Comparison of ENCODE assay signal across 8 cellular contexts in genomic region chr10:122703483-122704448, GRCh38. TPM values are rescaled to one million over a fixed set of nuclear protein-coding genes. Genes with fewer than 3 reads are reported as not detected.
DNase-seq lines count a peak whose midpoint lies in the region; ATAC-seq, FAIRE-seq and TF ChIP-seq lines count a peak whose summit lies in the region.

No MANE protein-coding gene starts in this region.

- ATAC-seq in A549 (peak; percentile 99 to 100), psoas muscle (peak; percentile 83 to 89 (median 86))
- peak; percentile 59 to 78 for ATAC-seq in activated naive CD4-positive, alpha-beta T cell treated with anti-CD3 and anti-CD28 coated beads, Interleukin-2, amount 50 U/mL, for 72 hours

- H3K4me1 ChIP-seq in A549, result no peaks in the 10 kb centered on the region
- no peaks in the 10 kb centered on the region for H3K4me1 ChIP-seq in cardiac muscle cell (ENCODE audit: low read depth)
- no peaks in the 10 kb centered on the region for H3K4me1 ChIP-seq in psoas muscle

- WGBS in A549 (ENCODE audit: missing lambda C conversion rate), result 37% methylated on average over 9 of the region's 9 CpGs
- 41 to 45% (median 44%) methylated on average over 9 of the region's 9 CpGs for WGBS in psoas muscle, 3 donors

- no peak for TF ChIP-seq EP300 in A549 (IDR thresholded peaks at IDR 0.05)
- no peak for TF ChIP-seq EP300 in Ishikawa (IDR thresholded peaks at IDR 0.05; ENCODE audit: borderline replicate concordance)

- H3K27ac ChIP-seq in A549 (no peak overlapping the region), cardiac muscle cell (no peak overlapping the region), psoas muscle (no peak overlapping the region)

- H3K9me3 Mint-ChIP-seq in activated naive CD4-positive, alpha-beta T cell treated with anti-CD3 and anti-CD28 coated beads, Interleukin-2, amount 50 U/mL, for 72 hours, result no peaks in the 10 kb centered on the region

- CTCF ChIA-PET in A549 (lab: Yijun Ruan, JAX), result interaction anchor here (0.6 to 3.8 kb wide), 27 partner anchors 8 to 436 kb away, joined by 3 to 32 read pairs (median 4); no protein-coding TSS in a partner anchor

- intact Hi-C loops in psoas muscle (cut with DNase I), result loop anchor here in 1 of 2 donors (2.0 to 5.0 kb wide), 2 partner anchors 55 to 401 kb away; no protein-coding TSS in a partner anchor

- H3K4me3 ChIP-seq in A549 (no peak overlapping the region), cardiac muscle cell (no peak overlapping the region), psoas muscle (no peak overlapping the region)

- H3K9me3 ChIP-seq in A549 (no peaks in the 10 kb centered on the region), cardiac muscle cell (ENCODE audit: low read depth) (no peaks in the 10 kb centered on the region), psoas muscle (no peaks in the 10 kb centered on the region)

- H3K36me3 Mint-ChIP-seq in activated naive CD4-positive, alpha-beta T cell treated with anti-CD3 and anti-CD28 coated beads, Interleukin-2, amount 50 U/mL, for 72 hours, result no peaks in the 10 kb centered on the region

- TF ChIP-seq RAD21 in A549 (conservative IDR thresholded peaks at IDR 0.05 in 1 of 2, IDR thresholded peaks at IDR 0.05 in 1 of 2) (peak; percentile 94 to 97), Ishikawa (IDR thresholded peaks at IDR 0.05; ENCODE audit: low read depth) (peak; percentile 100)

- no peak for TF ChIP-seq POLR2A in A549 (IDR thresholded peaks at IDR 0.05; ENCODE audit: low read length)
- TF ChIP-seq POLR2A in GM12891 (IDR thresholded peaks at IDR 0.05; ENCODE audit: low read depth, low read length), result no peak

- DNase-seq in A549 (ENCODE audit: low read depth in 1 of 2, low spot score in 1 of 2), result peak; percentile 62 to 84
- peak; percentile 46 for DNase-seq in GM12891 (ENCODE audit: insufficient read length, low spot score)
- peak; percentile 54 for DNase-seq in RPMI8226
- peak in 1 of 2 donors; percentile 66 for DNase-seq in activated naive CD4-positive, alpha-beta T cell treated with anti-CD3 and anti-CD28 coated beads, Interleukin-2, amount 50 U/mL, for 72 hours (ENCODE audit: low spot score in 2 of 2)
- peak; percentile 74 to 81 for DNase-seq in cardiac muscle cell (ENCODE audit: low read depth in 1 of 2, low spot score in 1 of 2)
- peak; percentile 47 to 82 for DNase-seq in psoas muscle
- no peak for DNase-seq in GF-D8 (lab: John Stamatoyannopoulos, UW)

- no peak overlapping the region for H3K4me2 ChIP-seq in A549

- no peaks in the 10 kb centered on the region for H3K27me3 ChIP-seq in cardiac muscle cell
- peaks cover 0 to 4% (median 0%) of the 10 kb centered on the region in 3 donors for H3K27me3 ChIP-seq in psoas muscle (ENCODE audit: insufficient read depth in 3 of 3, low read length in 2 of 3)

- TF ChIP-seq CTCF in A549 (IDR thresholded peaks at IDR 0.05), result peak; percentile 85
- TF ChIP-seq CTCF in cardiac muscle cell (IDR thresholded peaks at IDR 0.05; ENCODE audit: low read depth, low read length), result peak; percentile 96
- peak; percentile 85 for TF ChIP-seq CTCF in psoas muscle (IDR thresholded peaks at IDR 0.05)

- H3K36me3 ChIP-seq in cardiac muscle cell, result no peaks in the 10 kb centered on the region
- no peaks in the 10 kb centered on the region for H3K36me3 ChIP-seq in psoas muscle (ENCODE audit: insufficient read depth in 1 of 2, low read depth in 1 of 2)

- POLR2A ChIA-PET in A549 (lab: Yijun Ruan, JAX), result no interaction called here

- H3K27ac Mint-ChIP-seq in activated naive CD4-positive, alpha-beta T cell treated with anti-CD3 and anti-CD28 coated beads, Interleukin-2, amount 50 U/mL, for 72 hours, result no peak overlapping the region

- FAIRE-seq in A549 (lab: Jason Lieb, UNC) (no peak), GM12891 (lab: Jason Lieb, UNC) (peak; percentile 69)

TF ChIP-seq in A549, 52 proteins besides CTCF, POLR2A, EP300 and RAD21:
- TF ChIP-seq SMC3 (IDR thresholded peaks at IDR 0.05), result peak; percentile 84
- no peak for TF ChIP-seq PBX3 (IDR thresholded peaks at IDR 0.05)

TF ChIP-seq in GM12891, 5 proteins besides CTCF, POLR2A, EP300 and RAD21:
- no peak for TF ChIP-seq SPI1 (IDR thresholded peaks at IDR 0.05; ENCODE audit: low read depth, low read length)
- no peak for TF ChIP-seq PAX5 (IDR thresholded peaks at IDR 0.05; ENCODE audit: insufficient read depth, low read length, severe bottlenecking)
- no peak for TF ChIP-seq POLR2AphosphoS5 (IDR thresholded peaks at IDR 0.05; ENCODE audit: low read depth, low read length)
- no peak for TF ChIP-seq POU2F2 (IDR thresholded peaks at IDR 0.05; ENCODE audit: low read depth, low read length)
- no peak for TF ChIP-seq TAF1 (IDR thresholded peaks at IDR 0.05; ENCODE audit: low read depth, low read length)

TF ChIP-seq in Ishikawa, 13 proteins besides CTCF, POLR2A, EP300 and RAD21:
- TF ChIP-seq USF1 (IDR thresholded peaks at IDR 0.05), result no peak
- TF ChIP-seq YY1 (IDR thresholded peaks at IDR 0.05; ENCODE audit: low read depth), result peak; percentile 71

RNA-seq across cellular contexts. Expression of gene C10orf120, which starts 4.1 kb away (rescaled TPM):
- polyA plus RNA-seq in A549 (2011; rRNA removed) (not detected in 2 replicates), A549 (2017; fragmentation: RNase III; extraction: RNeasy Plus Mini Kit Qiagen cat#74134 plus additional on column Dnase treatment) (not detected in 3 replicates), cardiac muscle cell (not detected in 2 replicates), psoas muscle (not detected)
- polyA plus RNA-seq in A549 (2012; cell fraction: cytosol; rRNA removed), result not detected in 2 replicates
- not detected in 2 replicates for polyA plus RNA-seq in A549 (2012; cell fraction: nucleus; rRNA removed)
- polyA minus RNA-seq in A549 (2011; rRNA and poly(A)+ RNA removed), result not detected in 2 replicates
- polyA plus RNA-seq in GM12891 (2012; ENCODE audit: low read depth, missing spikeins), result not detected
- not detected for total RNA-seq in activated naive CD4-positive, alpha-beta T cell treated with anti-CD3 and anti-CD28 coated beads, Interleukin-2, amount 50 U/mL, for 72 hours
- total RNA-seq in cardiac muscle cell (not detected in 2 replicates), psoas muscle (not detected)
